ENCODE assay signal across 8 cellular contexts in genomic region chr17:50149425-50150353, GRCh38. TPM values are rescaled to one million over a fixed set of nuclear protein-coding genes. Genes with fewer than 3 reads are reported as not detected.
A peak's percentile ranks its signal among the peaks of the same experiment; 100 is the strongest.
DNase-seq lines count a peak whose midpoint lies in the region; ATAC-seq, FAIRE-seq and TF ChIP-seq lines count a peak whose summit lies in the region.

No MANE protein-coding gene starts in this region.

- peaks cover 54% of the 10 kb centered on the region for H3K4me1 Mint-ChIP-seq in activated naive CD8-positive, alpha-beta T cell (ENCODE audit: low read depth)
- H3K4me1 Mint-ChIP-seq in progenitor cell of endocrine pancreas (ENCODE audit: low read depth), result peaks cover 17% of the 10 kb centered on the region

- intact Hi-C loops in Panc1 (cut with micrococcal nuclease; ENCODE audit: unreplicated experiment), result no loop called here
- intact Hi-C loops in heart right ventricle (cut with DNase I), result loop anchor here in 2 of 10 donors (1.0 to 5.0 kb wide), 2 partner anchors 52 to 54 kb away; partner anchors contain the start of gene PDK2 (in 2 of the 2)

- TF ChIP-seq POLR2A in A549 (IDR thresholded peaks at IDR 0.05; ENCODE audit: low read length), result no peak
- TF ChIP-seq POLR2A in GM19099 (IDR thresholded peaks at IDR 0.05; ENCODE audit: extremely low read depth, insufficient read length, low read depth), result peak; percentile 2

- DNase-seq in A549 (ENCODE audit: low read depth in 1 of 2, low spot score in 1 of 2) (peak in 1 of 2 experiments; percentile 76), Panc1 (ENCODE audit: low read depth, low spot score) (no peak), heart right ventricle (peak in 1 of 2 donors; percentile 76), progenitor cell of endocrine pancreas (ENCODE audit: low spot score, unreplicated experiment) (peak; percentile 52)

- no peaks in the 10 kb centered on the region for H3K9me3 ChIP-seq in A549
- H3K9me3 ChIP-seq in Panc1 (ENCODE audit: control insufficient read depth, insufficient read depth, low read depth, low read length), result no peaks in the 10 kb centered on the region
- H3K9me3 ChIP-seq in heart right ventricle, result no peaks in the 10 kb centered on the region

- TF ChIP-seq EP300 in A549 (IDR thresholded peaks at IDR 0.05), result no peak

- peak overlapping the region; percentile 83 for H3K27ac Mint-ChIP-seq in activated naive CD8-positive, alpha-beta T cell
- H3K27ac Mint-ChIP-seq in progenitor cell of endocrine pancreas, result no peak overlapping the region

- CTCF ChIA-PET in A549 (lab: Yijun Ruan, JAX), result interaction anchor here (1.0 to 60.2 kb wide), 13 partner anchors 11 to 197 kb away, joined by 3 to 1356 read pairs (median 6); partner anchors contain the start of genes PDK2 and SGCA
- CTCF ChIA-PET in Panc1 (lab: Charles Lee), result no interaction called here

- peak overlapping the region; percentile 96 to 98 for H3K27ac ChIP-seq in A549
- H3K27ac ChIP-seq in Panc1 (ENCODE audit: low read length), result peak overlapping the region; percentile 94
- H3K27ac ChIP-seq in heart right ventricle, result peak overlapping the region; percentile 93 to 99 (median 98)

- H3K9me3 Mint-ChIP-seq in activated naive CD8-positive, alpha-beta T cell (ENCODE audit: low read depth), result no peaks in the 10 kb centered on the region
- H3K9me3 Mint-ChIP-seq in progenitor cell of endocrine pancreas (ENCODE audit: low read depth), result no peaks in the 10 kb centered on the region

- no peak for TF ChIP-seq CTCF in A549 (IDR thresholded peaks at IDR 0.05)
- TF ChIP-seq CTCF in Panc1 (IDR thresholded peaks at IDR 0.05), result no peak; the same call in 1 of the 2 replicates
- peak in 2 of 9 donors; percentile 35 to 44 for TF ChIP-seq CTCF in heart right ventricle (IDR thresholded peaks at IDR 0.05)
- no peak for TF ChIP-seq CTCF in progenitor cell of endocrine pancreas (IDR thresholded peaks at IDR 0.05; ENCODE audit: unreplicated experiment)

- FAIRE-seq in A549 (lab: Jason Lieb, UNC), result no peak

- H3K36me3 ChIP-seq in Panc1 (ENCODE audit: control insufficient read depth, insufficient read depth, low read length) (peaks cover 15% of the 10 kb centered on the region; the same call in 1 of the 2 replicates), heart right ventricle (peaks cover 0 to 18% (median 4%) of the 10 kb centered on the region in 9 donors)

- BruUV-seq in Panc1 (replicated peaks; lab: Mats Ljungman, UMichigan), result no TSS peak

- ATAC-seq in A549 (peak in 1 of 2 experiments; percentile 6; a peak in 1 of 6 replicates), Panc1 (peak; percentile 2; the same call in 1 of the 2 replicates), heart right ventricle (peak in 2 of 8 donors; percentile 2 to 6), HG03469 (IDR thresholded peaks at IDR 0.05; ENCODE audit: unreplicated experiment) (no peak), GM21825 (IDR thresholded peaks at IDR 0.05; ENCODE audit: unreplicated experiment) (no peak)

- peak overlapping the region; percentile 87 for H3K4me3 Mint-ChIP-seq in activated naive CD8-positive, alpha-beta T cell
- H3K4me3 Mint-ChIP-seq in progenitor cell of endocrine pancreas (ENCODE audit: low read depth), result peak overlapping the region; percentile 73

- POLR2A ChIA-PET in A549 (lab: Yijun Ruan, JAX), result interaction anchor here (1.3 kb wide), 1 partner anchor 11 kb away, joined by 3 read pairs; no protein-coding TSS in a partner anchor
- POLR2A ChIA-PET in Panc1 (lab: Charles Lee), result no interaction called here

- no peaks in the 10 kb centered on the region for H3K27me3 Mint-ChIP-seq in activated naive CD8-positive, alpha-beta T cell
- H3K27me3 Mint-ChIP-seq in progenitor cell of endocrine pancreas, result no peaks in the 10 kb centered on the region

- H3K4me2 ChIP-seq in A549, result peak overlapping the region; percentile 95

- H3K4me1 ChIP-seq in A549 (peaks cover 56% of the 10 kb centered on the region), Panc1 (ENCODE audit: control insufficient read depth, insufficient read depth, low read length) (peaks cover 56% of the 10 kb centered on the region), heart right ventricle (peaks cover 50 to 87% (median 73%) of the 10 kb centered on the region in 9 donors)

- H3K27me3 ChIP-seq in Panc1 (ENCODE audit: control insufficient read depth, insufficient read depth, low read length) (no peaks in the 10 kb centered on the region), heart right ventricle (no peaks in the 10 kb centered on the region)

- 2% methylated on average over 54 of the region's 123 CpGs for WGBS in A549 (ENCODE audit: missing lambda C conversion rate)
- WGBS in heart right ventricle, 2 donors, result 1% methylated on average over 118 to 123 of the region's 123 CpGs

- no peaks in the 10 kb centered on the region for H3K36me3 Mint-ChIP-seq in activated naive CD8-positive, alpha-beta T cell
- H3K36me3 Mint-ChIP-seq in progenitor cell of endocrine pancreas (ENCODE audit: insufficient read depth), result no peaks in the 10 kb centered on the region

- H3K4me3 ChIP-seq in A549 (peak overlapping the region; percentile 86), Panc1 (ENCODE audit: low read depth in 2 of 2, low read length in 2 of 2) (peak overlapping the region; percentile 70 to 97), heart right ventricle (peak overlapping the region; percentile 86 to 99 (median 90))

- in situ Hi-C loops in Panc1 (cut with HindIII; ENCODE audit: low pct_unique_long_range_greater_than_20kb, low sequenced_read_pairs), result no loop called here

- no peak for TF ChIP-seq RAD21 in A549 (conservative IDR thresholded peaks at IDR 0.05 in 1 of 2, IDR thresholded peaks at IDR 0.05 in 1 of 2)

TF ChIP-seq in A549, 52 proteins besides CTCF, POLR2A, EP300 and RAD21 (continues in another document):
- TF ChIP-seq, protein P1, sequence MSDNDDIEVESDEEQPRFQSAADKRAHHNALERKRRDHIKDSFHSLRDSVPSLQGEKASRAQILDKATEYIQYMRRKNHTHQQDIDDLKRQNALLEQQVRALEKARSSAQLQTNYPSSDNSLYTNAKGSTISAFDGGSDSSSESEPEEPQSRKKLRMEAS (IDR thresholded peaks at IDR 0.05), result peak; percentile 19
- no peak for TF ChIP-seq ZSCAN20 (CRISPR knock-in tag; IDR thresholded peaks at IDR 0.05)
- TF ChIP-seq RNF2 (IDR thresholded peaks at IDR 0.05; ENCODE audit: borderline replicate concordance, low read depth), result peak; percentile 52; the same call in 1 of the 2 replicates
- no peak for TF ChIP-seq MAFK (IDR thresholded peaks at IDR 0.05; ENCODE audit: partially characterized antibody)

RNA-seq across cellular contexts. Expression of gene PPP1R9B, which starts 0.8 kb away (rescaled TPM):
- 16.8 and 22.0 TPM in 2 replicates for polyA plus RNA-seq in A549 (2011; rRNA removed)
- 18.9 and 19.4 TPM in 2 replicates for polyA plus RNA-seq in A549 (2012; cell fraction: cytosol; rRNA removed)
- 35.8 and 44.2 TPM in 2 replicates for polyA plus RNA-seq in A549 (2012; cell fraction: nucleus; rRNA removed)
- polyA plus RNA-seq in A549 (2017; fragmentation: RNase III; extraction: RNeasy Plus Mini Kit Qiagen cat#74134 plus additional on column Dnase treatment), result 32.4 to 40.6 TPM (median 35.8 TPM) in 3 replicates
- polyA minus RNA-seq in A549 (2011; rRNA and poly(A)+ RNA removed), result 25.9 and 27.1 TPM in 2 replicates
- 114 TPM for total RNA-seq in Panc1 (2021; ENCODE audit: unreplicated experiment)
- 149 TPM for polyA plus RNA-seq in Panc1 (2012; ENCODE audit: insufficient read length)
- 10 to 100 TPM; 17.3 to 45.4 (median 26.9) TPM for total RNA-seq in heart right ventricle
- polyA plus RNA-seq in heart right ventricle, result 10 to 100 TPM; 22.4 to 42.7 TPM
- total RNA-seq in progenitor cell of endocrine pancreas, result 34.3 and 35.7 TPM in 2 replicates

RNA-seq across cellular contexts. Expression of gene SGCA, which starts 16.1 kb away (rescaled TPM):
- polyA plus RNA-seq in A549 (2011; rRNA removed) (0.44 and 0.90 TPM in 2 replicates), A549 (2017; fragmentation: RNase III; extraction: RNeasy Plus Mini Kit Qiagen cat#74134 plus additional on column Dnase treatment) (1.5 to 3.4 TPM (median 1.9 TPM) in 3 replicates), heart right ventricle (100 to 1,000 TPM; 137 to 314 TPM)
- 1.8 and 3.2 TPM in 2 replicates for polyA plus RNA-seq in A549 (2012; cell fraction: cytosol; rRNA removed)
- polyA plus RNA-seq in A549 (2012; cell fraction: nucleus; rRNA removed), result 1.2 and 1.9 TPM in 2 replicates
- polyA minus RNA-seq in A549 (2011; rRNA and poly(A)+ RNA removed), result not detected in 2 replicates
- total RNA-seq in Panc1 (2021; ENCODE audit: unreplicated experiment) (not detected), heart right ventricle (100 to 1,000 TPM; 136 to 204 (median 158) TPM), progenitor cell of endocrine pancreas (not detected in 2 replicates)
- not detected for polyA plus RNA-seq in Panc1 (2012; ENCODE audit: insufficient read length)

RNA-seq across cellular contexts. Expression of gene SAMD14, which starts 19.7 kb away (rescaled TPM):
- polyA plus RNA-seq in A549 (2011; rRNA removed) (0.12 and 0.15 TPM in 2 replicates), A549 (2017; fragmentation: RNase III; extraction: RNeasy Plus Mini Kit Qiagen cat#74134 plus additional on column Dnase treatment) (0.42 to 0.75 TPM (median 0.74 TPM) in 3 replicates), heart right ventricle (1 to 10 TPM; 1.9 to 3.8 TPM)
- 0.22 and 0.31 TPM in 2 replicates for polyA plus RNA-seq in A549 (2012; cell fraction: cytosol; rRNA removed)
- polyA plus RNA-seq in A549 (2012; cell fraction: nucleus; rRNA removed), result 1.5 and 1.8 TPM in 2 replicates
- polyA minus RNA-seq in A549 (2011; rRNA and poly(A)+ RNA removed), result 0.58 and 0.83 TPM in 2 replicates
- total RNA-seq in Panc1 (2021; ENCODE audit: unreplicated experiment) (6.9 TPM), heart right ventricle (1 to 10 TPM; 1.5 to 3.8 (median 1.9) TPM), progenitor cell of endocrine pancreas (6.0 and 7.7 TPM in 2 replicates)
- polyA plus RNA-seq in Panc1 (2012; ENCODE audit: insufficient read length), result 8.6 TPM

RNA-seq across cellular contexts. Expression of gene COL1A1, which starts 51.7 kb away (rescaled TPM):
- polyA plus RNA-seq in A549 (2011; rRNA removed), result 4.4 and 4.6 TPM in 2 replicates
- 14.2 and 19.6 TPM in 2 replicates for polyA plus RNA-seq in A549 (2012; cell fraction: cytosol; rRNA removed)
- 66.1 and 69.4 TPM in 2 replicates for polyA plus RNA-seq in A549 (2012; cell fraction: nucleus; rRNA removed)
- 18.1 to 34.3 TPM (median 31.6 TPM) in 3 replicates for polyA plus RNA-seq in A549 (2017; fragmentation: RNase III; extraction: RNeasy Plus Mini Kit Qiagen cat#74134 plus additional on column Dnase treatment)
- polyA minus RNA-seq in A549 (2011; rRNA and poly(A)+ RNA removed), result 10.9 TPM in 2 replicates
- total RNA-seq in Panc1 (2021; ENCODE audit: unreplicated experiment), result 52.7 TPM
- polyA plus RNA-seq in Panc1 (2012; ENCODE audit: insufficient read length), result 67.6 TPM
- 100 to 1,000 TPM in 1 of 10 donors, 10 to 100 TPM in 9; 31.7 to 455 (median 45.9) TPM for total RNA-seq in heart right ventricle
- polyA plus RNA-seq in heart right ventricle, result 10 to 100 TPM; 30.2 to 81.5 TPM
- 26.7 and 38.4 TPM in 2 replicates for total RNA-seq in progenitor cell of endocrine pancreas

RNA-seq across cellular contexts. Expression of gene PDK2, which starts 54.5 kb away (rescaled TPM):
- polyA plus RNA-seq in A549 (2011; rRNA removed) (28.5 and 34.4 TPM in 2 replicates), A549 (2017; fragmentation: RNase III; extraction: RNeasy Plus Mini Kit Qiagen cat#74134 plus additional on column Dnase treatment) (14.1 to 19.8 TPM (median 15.2 TPM) in 3 replicates), heart right ventricle (100 to 1,000 TPM in 1 of 2 donors, 10 to 100 TPM in 1; 88.1 to 129 TPM)
- 59.2 and 79.0 TPM in 2 replicates for polyA plus RNA-seq in A549 (2012; cell fraction: cytosol; rRNA removed)
- 67.5 and 95.4 TPM in 2 replicates for polyA plus RNA-seq in A549 (2012; cell fraction: nucleus; rRNA removed)
- 65.2 and 71.3 TPM in 2 replicates for polyA minus RNA-seq in A549 (2011; rRNA and poly(A)+ RNA removed)
- total RNA-seq in Panc1 (2021; ENCODE audit: unreplicated experiment) (46.0 TPM), heart right ventricle (100 to 1,000 TPM; 161 to 337 (median 231) TPM), progenitor cell of endocrine pancreas (35.7 and 37.1 TPM in 2 replicates)
- polyA plus RNA-seq in Panc1 (2012; ENCODE audit: insufficient read length), result 79.3 TPM

Comparison
In these comparisons a context has a peak if more than half of its experiments do, and no peak if none do; other contexts are left out.
1. RNA of gene SGCA, which starts 16.1 kb away (total RNA-seq): 136 to 204 TPM in heart right ventricle; not detected in Panc1 (single experiment) and not detected in progenitor cell of endocrine pancreas; every median in the first group is over 100 times any median in the second.
2. Peak in every context shown above with its lines, with median percentiles within 50 percentile points of each other: H3K27ac ChIP-seq and H3K4me3 ChIP-seq.